ENCODE assay signal across 9 cellular contexts in genomic region chr2:85577063-85577385, GRCh38. TPM values are rescaled to one million over a fixed set of nuclear protein-coding genes. Genes with fewer than 3 reads are reported as not detected.
DNase-seq lines count a peak whose midpoint lies in the region; ATAC-seq, FAIRE-seq and TF ChIP-seq lines count a peak whose summit lies in the region.
"Had no signal": no experiment of that assay in that cellular context is flagged by ENCODE, and none has a peak within 500 bp of the region (broad histone marks: within the 10 kb centered on the region; RNA-seq: fewer than 3 reads in every experiment).

No MANE protein-coding gene starts in this region.

- in situ Hi-C loops in K562 (cut with MboI) = no loop called here

- H3K27me3 Mint-ChIP-seq in activated naive CD4-positive, alpha-beta T cell treated with anti-CD3 and anti-CD28 coated beads, Interleukin-2, amount 10 ng/mL, durations not matched to agents 7 days and 5 days = peaks cover 33% of the 10 kb centered on the region

- TF ChIP-seq RAD21 in K562 (CRISPR knock-in tag; conservative IDR thresholded peaks at IDR 0.05 in 1 of 2, IDR thresholded peaks at IDR 0.05 in 1 of 2) = no peak

- no peaks in the 10 kb centered on the region for H4K20me1 ChIP-seq in K562 (replicated peaks; ENCODE audit: control insufficient read depth, insufficient read depth, low read length)

- intact Hi-C loops in K562 (cut with micrococcal nuclease) = loop anchor here (5.0 kb wide), 1 partner anchor 35 kb away; the partner anchor contains the start of gene C2orf68

- FAIRE-seq in K562 (lab: Jason Lieb, UNC) = no peak
- no peak for FAIRE-seq in HTR-8/SVneo (lab: Jason Lieb, UNC)

- no peak for DNase-seq in activated naive CD4-positive, alpha-beta T cell treated with anti-CD3 and anti-CD28 coated beads, Interleukin-2, amount 10 ng/mL, durations not matched to agents 7 days and 5 days
- no peak for DNase-seq in activated naive CD4-positive, alpha-beta T cell treated with anti-CD3 and anti-CD28 coated beads, Interleukin-2, amount 50 U/mL, for 16 hours
- DNase-seq in K562 (ENCODE audit: extremely low read depth in 1 of 4, low spot score in 3 of 4) (no peak), upper lobe of left lung (no peak), HTR-8/SVneo (ENCODE audit: insufficient read length, low spot score) (no peak), activated gamma-delta T cell treated with Interleukin-2 at 50 U/mL for 16 hours (no peak), HK-2 (ENCODE audit: unreplicated experiment) (no peak)

- TF ChIP-seq CTCF in K562 (IDR thresholded peaks at IDR 0.05 in 2 of 3, conservative IDR thresholded peaks at IDR 0.05 in 1 of 3; ENCODE audit: insufficient read depth in 2 of 3, low read depth in 1 of 3, low read length in 3 of 3) (no peak), upper lobe of left lung (IDR thresholded peaks at IDR 0.05) (no peak)

- peaks cover 40% of the 10 kb centered on the region for H3K4me1 Mint-ChIP-seq in activated naive CD4-positive, alpha-beta T cell treated with anti-CD3 and anti-CD28 coated beads, Interleukin-2, amount 10 ng/mL, durations not matched to agents 7 days and 5 days

- no peaks in the 10 kb centered on the region for H3K9me1 ChIP-seq in K562 (ENCODE audit: control insufficient read depth, insufficient read depth, low read length)

- POLR2A ChIA-PET in K562 (lab: Yijun Ruan, JAX) = interaction anchor here (0.6 to 3.8 kb wide), 13 partner anchors 7 to 177 kb away, joined by 3 to 23 read pairs (median 4); partner anchors contain the start of genes GGCX, RNF181 and SH2D6

- CTCF ChIA-PET in activated naive CD4-positive, alpha-beta T cell treated with anti-CD3 and anti-CD28 coated beads, Interleukin-2, amount 10 ng/mL, durations not matched to agents 7 days and 5 days (lab: Charles Lee) = interaction anchor here (0.6 to 1.6 kb wide), 3 partner anchors 15 to 156 kb away, joined by 3 to 7 read pairs (median 3); no protein-coding TSS in a partner anchor
- CTCF ChIA-PET in K562 (lab: Yijun Ruan, JAX; ENCODE audit: low intra/inter-chr PET ratio) = interaction anchor here (0.6 kb wide), 1 partner anchor 11 kb away, joined by 4 read pairs; no protein-coding TSS in a partner anchor

- H3K36me3 Mint-ChIP-seq in activated naive CD4-positive, alpha-beta T cell treated with anti-CD3 and anti-CD28 coated beads, Interleukin-2, amount 10 ng/mL, durations not matched to agents 7 days and 5 days = peaks cover 19% of the 10 kb centered on the region

- no peak for TF ChIP-seq EP300 in K562 (IDR thresholded peaks at IDR 0.05; ENCODE audit: low read length)
- no peak for TF ChIP-seq EP300 in upper lobe of left lung (IDR thresholded peaks at IDR 0.05)

- peaks cover 30% of the 10 kb centered on the region for H3K79me2 ChIP-seq in K562 (ENCODE audit: control insufficient read depth, insufficient read depth, low read length)

- WGBS in K562 (ENCODE audit: insufficient coverage, low coverage, missing lambda C conversion rate) = 20% methylated on average over 3 of the region's 3 CpGs
- 31 to 35% methylated on average over 3 of the region's 3 CpGs for WGBS in upper lobe of left lung, 2 donors

- H3K4me3 Mint-ChIP-seq in activated naive CD4-positive, alpha-beta T cell treated with anti-CD3 and anti-CD28 coated beads, Interleukin-2, amount 10 ng/mL, durations not matched to agents 7 days and 5 days = peak overlapping the region; percentile 95

- peak overlapping the region; percentile 90 for H2AFZ ChIP-seq in K562 (ENCODE audit: low read depth, low read length)

- BruUV-seq in K562 (replicated peaks; lab: Mats Ljungman, UMichigan) = no TSS peak

- H3K4me1 ChIP-seq in K562 (replicated peaks in 1 of 2; ENCODE audit: control insufficient read depth in 2 of 2, insufficient read depth in 2 of 2, low read length in 2 of 2) (peaks cover 19 to 30% of the 10 kb centered on the region in 2 experiments), mucosa of rectum (ENCODE audit: control insufficient read depth in 2 of 2, insufficient read depth in 2 of 2, low read length in 2 of 2) (peaks cover 16 to 21% of the 10 kb centered on the region in 2 donors), upper lobe of left lung (peaks cover 38 to 66% (median 56%) of the 10 kb centered on the region in 4 donors)

- ATAC-seq in K562 (no peak), upper lobe of left lung (ENCODE audit: low FRiP score in 2 of 2) (no peak)

- peak overlapping the region; percentile 86 for H3K27ac Mint-ChIP-seq in activated naive CD4-positive, alpha-beta T cell treated with anti-CD3 and anti-CD28 coated beads, Interleukin-2, amount 10 ng/mL, durations not matched to agents 7 days and 5 days

- no peaks in the 10 kb centered on the region for H3K9me3 ChIP-seq in K562 (replicated peaks; ENCODE audit: control insufficient read depth, insufficient read depth, low read depth, low read length)
- no peaks in the 10 kb centered on the region for H3K9me3 ChIP-seq in mucosa of rectum (ENCODE audit: control insufficient read depth in 2 of 2, low read length in 2 of 2)
- H3K9me3 ChIP-seq in upper lobe of left lung = no peaks in the 10 kb centered on the region

- peaks cover 17% of the 10 kb centered on the region; the same call in 2 of the 3 replicates for H3K36me3 ChIP-seq in K562 (ENCODE audit: control insufficient read depth, insufficient read depth, low read length)
- H3K36me3 ChIP-seq in mucosa of rectum (ENCODE audit: control insufficient read depth in 2 of 2, insufficient read depth in 2 of 2, low read length in 2 of 2) = peaks cover 11 to 13% of the 10 kb centered on the region in 2 donors
- peaks cover 0 to 15% (median 7%) of the 10 kb centered on the region in 4 donors for H3K36me3 ChIP-seq in upper lobe of left lung

- H3K4me2 ChIP-seq in K562 (ENCODE audit: insufficient read depth, low read length) = peak overlapping the region; percentile 87

- H3K27me3 ChIP-seq in K562 (ENCODE audit: control insufficient read depth in 2 of 2, insufficient read depth in 2 of 2, low read length in 2 of 2) (no peaks in the 10 kb centered on the region), mucosa of rectum (ENCODE audit: control insufficient read depth in 2 of 2, insufficient read depth in 2 of 2, low read length in 2 of 2) (no peaks in the 10 kb centered on the region), upper lobe of left lung (no peaks in the 10 kb centered on the region)

- H3K9ac ChIP-seq in K562 (ENCODE audit: insufficient read depth in 1 of 2, low read depth in 2 of 2, low read length in 2 of 2) (peak overlapping the region in 1 of 2 experiments; percentile 77; a peak in 3 of 4 replicates), mucosa of rectum (ENCODE audit: low read depth in 1 of 2, low read length in 2 of 2) (peak overlapping the region; percentile 89 to 92)

- H3K4me3 ChIP-seq in K562 = peak overlapping the region; percentile 48; the same call in 1 of the 2 replicates
- H3K4me3 ChIP-seq in mucosa of rectum (ENCODE audit: low read length in 2 of 2) = peak overlapping the region; percentile 92 to 94
- H3K4me3 ChIP-seq in upper lobe of left lung = peak overlapping the region in 3 of 4 donors; percentile 49 to 60 (median 60)
- H3K4me3 ChIP-seq: SK-N-MC had no signal

- H3K27ac ChIP-seq in K562 (ENCODE audit: extremely low read depth, low read depth, low read length) = peak overlapping the region; percentile 81; the same call in 2 of the 3 replicates
- H3K27ac ChIP-seq in mucosa of rectum (ENCODE audit: low read depth in 2 of 2, low read length in 2 of 2) = peak overlapping the region; percentile 91 to 93
- H3K27ac ChIP-seq in upper lobe of left lung = peak overlapping the region; percentile 90 to 97 (median 96)
- H3K27ac ChIP-seq: SK-N-MC had no signal

- TF ChIP-seq POLR2A in K562 (conservative IDR thresholded peaks at IDR 0.05) (no peak), upper lobe of left lung (IDR thresholded peaks at IDR 0.05) (no peak)

- H3K9me3 Mint-ChIP-seq in activated naive CD4-positive, alpha-beta T cell treated with anti-CD3 and anti-CD28 coated beads, Interleukin-2, amount 10 ng/mL, durations not matched to agents 7 days and 5 days = no peaks in the 10 kb centered on the region

RNA-seq across cellular contexts. Expression of gene VAMP8, which starts 0.4 kb away (rescaled TPM):
- 24.0 and 36.3 TPM in 2 replicates for total RNA-seq in K562 (2011; cell fraction: chromatin; rRNA removed; ENCODE audit: low replicate concordance)
- 32.9 and 36.7 TPM in 2 replicates for total RNA-seq in K562 (2011; cell fraction: nucleolus; rRNA removed)
- 35.9 and 47.3 TPM in 2 replicates for total RNA-seq in K562 (2011; cell fraction: nucleoplasm; rRNA removed)
- total RNA-seq in K562 (2014; rRNA removed) = 146 and 183 TPM in 2 replicates
- 107 and 129 TPM in 2 replicates for total RNA-seq in K562 (2014; rRNA removed; fragmentation: Illumina TruSeq; extraction: Trizol)
- total RNA-seq in K562 (2015; rRNA removed; fragmentation: Illumina TruSeq; extraction: Trizol) = 96.4 and 109 TPM in 2 replicates
- total RNA-seq in K562 (2021) = 140 and 149 TPM in 2 replicates
- polyA plus RNA-seq in K562 (2011; rRNA removed) = 184 and 340 TPM in 2 replicates
- polyA plus RNA-seq in K562 (2011; cell fraction: cytosol; rRNA removed) = 266 and 268 TPM in 2 replicates
- polyA plus RNA-seq in K562 (2011; cell fraction: nucleus; rRNA removed) = 98.3 and 102 TPM in 2 replicates
- polyA plus RNA-seq in K562 (2012) = 193 and 225 TPM in 2 replicates
- 301 and 302 TPM in 2 replicates for polyA plus RNA-seq in K562 (2014; fragmentation: Illumina TruSeq; extraction: Trizol)
- polyA plus RNA-seq in K562 (2014; fragmentation: Nextera tagmentation; extraction: Ambion mirVana) = 100 to 1,000 TPM; 566 to 571 TPM
- 248 and 255 TPM in 2 replicates for polyA plus RNA-seq in K562 (2014; rRNA removed)
- 89.7 and 134 TPM in 2 replicates for polyA minus RNA-seq in K562 (2011; rRNA and poly(A)+ RNA removed)
- polyA minus RNA-seq in K562 (2011; cell fraction: cytosol; rRNA and poly(A)+ RNA removed) = 26.2 and 47.2 TPM in 2 replicates
- polyA minus RNA-seq in K562 (2011; cell fraction: nucleus; rRNA and poly(A)+ RNA removed) = 16.0 and 18.9 TPM in 2 replicates
- 100 to 1,000 TPM in 4 of 6 donors, 10 to 100 TPM in 2; 62.8 to 289 (median 154) TPM for total RNA-seq in upper lobe of left lung

RNA-seq across cellular contexts. Expression of gene VAMP5, which starts 7.2 kb away (rescaled TPM):
- total RNA-seq in K562 (2011; cell fraction: chromatin; rRNA removed; ENCODE audit: low replicate concordance) = 0.74 and 3.7 TPM in 2 replicates
- total RNA-seq in K562 (2011; cell fraction: nucleolus; rRNA removed) = 2.6 and 4.3 TPM in 2 replicates
- 1.8 and 2.7 TPM in 2 replicates for total RNA-seq in K562 (2011; cell fraction: nucleoplasm; rRNA removed)
- total RNA-seq in K562 (2014; rRNA removed) = 0.41 and 0.59 TPM in 2 replicates
- not detected in 2 replicates for total RNA-seq in K562 (2014; rRNA removed; fragmentation: Illumina TruSeq; extraction: Trizol)
- total RNA-seq in K562 (2015; rRNA removed; fragmentation: Illumina TruSeq; extraction: Trizol) = not detected in 2 replicates
- total RNA-seq in K562 (2021) = 0.85 and 1.1 TPM in 2 replicates
- polyA plus RNA-seq in K562 (2011; rRNA removed) = 1.5 and 1.9 TPM in 2 replicates
- 2.1 and 2.8 TPM in 2 replicates for polyA plus RNA-seq in K562 (2011; cell fraction: cytosol; rRNA removed)
- 4.2 and 6.3 TPM in 2 replicates for polyA plus RNA-seq in K562 (2011; cell fraction: nucleus; rRNA removed)
- polyA plus RNA-seq in K562 (2012) = 0.68 and 4.7 TPM in 2 replicates
- polyA plus RNA-seq in K562 (2014; fragmentation: Illumina TruSeq; extraction: Trizol) = 0.39 and 0.54 TPM in 2 replicates
- 1 to 10 TPM; 1.5 to 1.9 TPM for polyA plus RNA-seq in K562 (2014; fragmentation: Nextera tagmentation; extraction: Ambion mirVana)
- polyA plus RNA-seq in K562 (2014; rRNA removed) = 0.34 and 1.5 TPM in 2 replicates
- polyA minus RNA-seq in K562 (2011; rRNA and poly(A)+ RNA removed) = 1.3 and 2.5 TPM in 2 replicates
- polyA minus RNA-seq in K562 (2011; cell fraction: cytosol; rRNA and poly(A)+ RNA removed) = not detected in 2 replicates
- polyA minus RNA-seq in K562 (2011; cell fraction: nucleus; rRNA and poly(A)+ RNA removed) = 0.54 and 0.78 TPM in 2 replicates
- total RNA-seq in upper lobe of left lung = 100 to 1,000 TPM in 1 of 6 donors, 10 to 100 TPM in 5; 20.5 to 105 (median 44.0) TPM

RNA-seq across cellular contexts. Expression of gene GGCX, which starts 15.7 kb away (rescaled TPM):
- 126 and 226 TPM in 2 replicates for total RNA-seq in K562 (2011; cell fraction: chromatin; rRNA removed; ENCODE audit: low replicate concordance)
- total RNA-seq in K562 (2011; cell fraction: nucleolus; rRNA removed) = 103 and 119 TPM in 2 replicates
- 111 and 121 TPM in 2 replicates for total RNA-seq in K562 (2011; cell fraction: nucleoplasm; rRNA removed)
- total RNA-seq in K562 (2014; rRNA removed) (14.4 and 18.5 TPM in 2 replicates), K562 (2014; rRNA removed; fragmentation: Illumina TruSeq; extraction: Trizol) (23.9 and 24.2 TPM in 2 replicates), K562 (2015; rRNA removed; fragmentation: Illumina TruSeq; extraction: Trizol) (19.7 and 21.2 TPM in 2 replicates), K562 (2021) (28.1 and 28.4 TPM in 2 replicates), upper lobe of left lung (10 to 100 TPM; 21.2 to 70.6 (median 38.0) TPM)
- polyA plus RNA-seq in K562 (2011; rRNA removed) (12.5 and 29.2 TPM in 2 replicates), K562 (2014; fragmentation: Illumina TruSeq; extraction: Trizol) (22.7 and 23.4 TPM in 2 replicates), K562 (2014; fragmentation: Nextera tagmentation; extraction: Ambion mirVana) (10 to 100 TPM; 46.7 to 47.1 TPM), K562 (2014; rRNA removed) (29.6 and 31.0 TPM in 2 replicates)
- polyA plus RNA-seq in K562 (2011; cell fraction: cytosol; rRNA removed) = 19.3 and 37.3 TPM in 2 replicates
- polyA plus RNA-seq in K562 (2011; cell fraction: nucleus; rRNA removed) = 22.9 and 43.4 TPM in 2 replicates
- 24.5 and 30.1 TPM in 2 replicates for polyA plus RNA-seq in K562 (2012)
- polyA minus RNA-seq in K562 (2011; rRNA and poly(A)+ RNA removed) = 21.2 and 39.3 TPM in 2 replicates
- polyA minus RNA-seq in K562 (2011; cell fraction: cytosol; rRNA and poly(A)+ RNA removed) = 6.9 and 15.1 TPM in 2 replicates
- 31.7 and 35.3 TPM in 2 replicates for polyA minus RNA-seq in K562 (2011; cell fraction: nucleus; rRNA and poly(A)+ RNA removed)

RNA-seq across cellular contexts. Expression of gene RNF181, which starts 18.5 kb away (rescaled TPM):
- total RNA-seq in K562 (2011; cell fraction: chromatin; rRNA removed; ENCODE audit: low replicate concordance) = 76.8 and 189 TPM in 2 replicates
- total RNA-seq in K562 (2011; cell fraction: nucleolus; rRNA removed) = 209 and 223 TPM in 2 replicates
- total RNA-seq in K562 (2011; cell fraction: nucleoplasm; rRNA removed) = 148 and 152 TPM in 2 replicates
- total RNA-seq in K562 (2014; rRNA removed) (189 and 243 TPM in 2 replicates), K562 (2014; rRNA removed; fragmentation: Illumina TruSeq; extraction: Trizol) (181 and 208 TPM in 2 replicates), K562 (2015; rRNA removed; fragmentation: Illumina TruSeq; extraction: Trizol) (150 and 156 TPM in 2 replicates), K562 (2021) (139 and 158 TPM in 2 replicates), upper lobe of left lung (100 to 1,000 TPM in 4 of 6 donors, 10 to 100 TPM in 2; 81.7 to 164 (median 108) TPM)
- polyA plus RNA-seq in K562 (2011; rRNA removed) (324 and 492 TPM in 2 replicates), K562 (2014; fragmentation: Illumina TruSeq; extraction: Trizol) (253 and 256 TPM in 2 replicates), K562 (2014; fragmentation: Nextera tagmentation; extraction: Ambion mirVana) (100 to 1,000 TPM; 425 to 485 TPM), K562 (2014; rRNA removed) (289 and 334 TPM in 2 replicates)
- 513 and 736 TPM in 2 replicates for polyA plus RNA-seq in K562 (2011; cell fraction: cytosol; rRNA removed)
- polyA plus RNA-seq in K562 (2011; cell fraction: nucleus; rRNA removed) = 354 and 425 TPM in 2 replicates
- polyA plus RNA-seq in K562 (2012) = 249 and 379 TPM in 2 replicates
- polyA minus RNA-seq in K562 (2011; rRNA and poly(A)+ RNA removed) = 88.4 and 169 TPM in 2 replicates
- polyA minus RNA-seq in K562 (2011; cell fraction: cytosol; rRNA and poly(A)+ RNA removed) = 40.6 and 67.6 TPM in 2 replicates
- 58.2 and 63.7 TPM in 2 replicates for polyA minus RNA-seq in K562 (2011; cell fraction: nucleus; rRNA and poly(A)+ RNA removed)

RNA-seq across cellular contexts. Expression of gene TMEM150A, which starts 25.5 kb away (rescaled TPM):
- 12.3 and 50.7 TPM in 2 replicates for total RNA-seq in K562 (2011; cell fraction: chromatin; rRNA removed; ENCODE audit: low replicate concordance)
- total RNA-seq in K562 (2011; cell fraction: nucleolus; rRNA removed) = 25.1 and 34.9 TPM in 2 replicates
- 20.9 and 29.0 TPM in 2 replicates for total RNA-seq in K562 (2011; cell fraction: nucleoplasm; rRNA removed)
- 8.4 and 12.9 TPM in 2 replicates for total RNA-seq in K562 (2014; rRNA removed)
- total RNA-seq in K562 (2014; rRNA removed; fragmentation: Illumina TruSeq; extraction: Trizol) = 3.6 and 6.0 TPM in 2 replicates
- 7.4 and 8.4 TPM in 2 replicates for total RNA-seq in K562 (2015; rRNA removed; fragmentation: Illumina TruSeq; extraction: Trizol)
- 13.3 and 15.5 TPM in 2 replicates for total RNA-seq in K562 (2021)
- 8.9 and 9.6 TPM in 2 replicates for polyA plus RNA-seq in K562 (2011; rRNA removed)
- 7.1 and 29.5 TPM in 2 replicates for polyA plus RNA-seq in K562 (2011; cell fraction: cytosol; rRNA removed)
- 31.7 and 96.1 TPM in 2 replicates for polyA plus RNA-seq in K562 (2011; cell fraction: nucleus; rRNA removed)
- 11.9 and 15.8 TPM in 2 replicates for polyA plus RNA-seq in K562 (2012)
- 17.1 and 20.8 TPM in 2 replicates for polyA plus RNA-seq in K562 (2014; fragmentation: Illumina TruSeq; extraction: Trizol)
- polyA plus RNA-seq in K562 (2014; fragmentation: Nextera tagmentation; extraction: Ambion mirVana) = 1 to 10 TPM; 3.9 to 5.3 TPM
- polyA plus RNA-seq in K562 (2014; rRNA removed) = 12.9 and 16.2 TPM in 2 replicates
- polyA minus RNA-seq in K562 (2011; rRNA and poly(A)+ RNA removed) = 3.5 and 7.0 TPM in 2 replicates
- 3.9 and 9.4 TPM in 2 replicates for polyA minus RNA-seq in K562 (2011; cell fraction: cytosol; rRNA and poly(A)+ RNA removed)
- 7.6 and 11.0 TPM in 2 replicates for polyA minus RNA-seq in K562 (2011; cell fraction: nucleus; rRNA and poly(A)+ RNA removed)
- 10 to 100 TPM; 18.9 to 45.8 (median 32.0) TPM for total RNA-seq in upper lobe of left lung

Comparison
In these comparisons a context has a peak if more than half of its experiments do, and no peak if none do; other contexts are left out.
1. RNA of gene VAMP5, which starts 7.2 kb away (total RNA-seq): 20.5 to 105 TPM in upper lobe of left lung; 0.41 to 4.3 TPM in K562; every median in the first group is over 4 times any median in the second.
2. Peak in every context shown above with its lines, with median percentiles within 50 percentile points of each other: H3K27ac ChIP-seq and H3K4me3 ChIP-seq.